In the genomic region with DNA sequence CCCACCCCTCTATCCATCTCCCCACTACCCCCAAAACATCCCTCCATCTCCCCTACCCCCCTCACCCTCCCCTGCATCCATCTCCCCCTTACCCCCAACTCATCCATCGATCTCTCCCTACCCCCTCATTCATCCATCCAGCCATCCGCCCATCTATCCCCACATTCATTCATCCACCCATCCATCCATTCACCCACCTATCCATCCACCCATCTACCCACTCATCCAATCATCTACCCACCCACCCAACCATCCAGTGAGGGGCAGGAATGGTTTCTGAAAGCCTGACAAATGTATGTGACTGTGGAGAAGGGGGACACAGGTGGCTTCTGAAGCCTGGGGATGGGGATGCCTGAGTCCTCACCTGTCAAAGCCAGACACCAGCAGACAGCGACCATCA, we compare ENCODE assay signal across 2 cellular contexts.
TF ChIP-seq lines count a peak whose summit lies in the region.

No MANE protein-coding gene starts in this region.

TF ChIP-seq in GM12891, 5 proteins besides CTCF, POLR2A, EP300 and RAD21:
- no peak for TF ChIP-seq POLR2AphosphoS5 (IDR thresholded peaks at IDR 0.05; ENCODE audit: low read depth, low read length)
- TF ChIP-seq TAF1 (IDR thresholded peaks at IDR 0.05; ENCODE audit: low read depth, low read length), result no peak
- TF ChIP-seq POU2F2 (IDR thresholded peaks at IDR 0.05; ENCODE audit: low read depth, low read length), result no peak
- no peak for TF ChIP-seq SPI1 (IDR thresholded peaks at IDR 0.05; ENCODE audit: low read depth, low read length)
- no peak for TF ChIP-seq PAX5 (IDR thresholded peaks at IDR 0.05; ENCODE audit: insufficient read depth, low read length, severe bottlenecking)

TF ChIP-seq in IMR-90, 13 proteins besides CTCF, POLR2A, EP300 and RAD21:
- TF ChIP-seq SMC3 (IDR thresholded peaks at IDR 0.05; ENCODE audit: low read depth, low read length) (no peak), NFE2L2 (IDR thresholded peaks at IDR 0.05; ENCODE audit: low read depth, low read length) (no peak), CHD1 (IDR thresholded peaks at IDR 0.05; ENCODE audit: low read depth, low read length) (no peak), RFX5 (IDR thresholded peaks at IDR 0.05; ENCODE audit: low read depth, low read length) (no peak), MAZ (IDR thresholded peaks at IDR 0.05; ENCODE audit: borderline replicate concordance, low read depth, low read length) (no peak), FOS (IDR thresholded peaks at IDR 0.05; ENCODE audit: low read depth, low read length) (no peak), CEBPB (IDR thresholded peaks at IDR 0.05; ENCODE audit: low read depth, low read length) (no peak), MXI1 (IDR thresholded peaks at IDR 0.05; ENCODE audit: borderline replicate concordance, low read depth, low read length) (no peak), BHLHE40 (IDR thresholded peaks at IDR 0.05; ENCODE audit: low read depth, low read length) (no peak)
- TF ChIP-seq, protein P1, sequence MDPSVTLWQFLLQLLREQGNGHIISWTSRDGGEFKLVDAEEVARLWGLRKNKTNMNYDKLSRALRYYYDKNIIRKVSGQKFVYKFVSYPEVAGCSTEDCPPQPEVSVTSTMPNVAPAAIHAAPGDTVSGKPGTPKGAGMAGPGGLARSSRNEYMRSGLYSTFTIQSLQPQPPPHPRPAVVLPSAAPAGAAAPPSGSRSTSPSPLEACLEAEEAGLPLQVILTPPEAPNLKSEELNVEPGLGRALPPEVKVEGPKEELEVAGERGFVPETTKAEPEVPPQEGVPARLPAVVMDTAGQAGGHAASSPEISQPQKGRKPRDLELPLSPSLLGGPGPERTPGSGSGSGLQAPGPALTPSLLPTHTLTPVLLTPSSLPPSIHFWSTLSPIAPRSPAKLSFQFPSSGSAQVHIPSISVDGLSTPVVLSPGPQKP (IDR thresholded peaks at IDR 0.05; ENCODE audit: borderline replicate concordance, low read depth, low read length), result no peak
